ENCODE assay signal across 19 cellular contexts in the genomic region with DNA sequence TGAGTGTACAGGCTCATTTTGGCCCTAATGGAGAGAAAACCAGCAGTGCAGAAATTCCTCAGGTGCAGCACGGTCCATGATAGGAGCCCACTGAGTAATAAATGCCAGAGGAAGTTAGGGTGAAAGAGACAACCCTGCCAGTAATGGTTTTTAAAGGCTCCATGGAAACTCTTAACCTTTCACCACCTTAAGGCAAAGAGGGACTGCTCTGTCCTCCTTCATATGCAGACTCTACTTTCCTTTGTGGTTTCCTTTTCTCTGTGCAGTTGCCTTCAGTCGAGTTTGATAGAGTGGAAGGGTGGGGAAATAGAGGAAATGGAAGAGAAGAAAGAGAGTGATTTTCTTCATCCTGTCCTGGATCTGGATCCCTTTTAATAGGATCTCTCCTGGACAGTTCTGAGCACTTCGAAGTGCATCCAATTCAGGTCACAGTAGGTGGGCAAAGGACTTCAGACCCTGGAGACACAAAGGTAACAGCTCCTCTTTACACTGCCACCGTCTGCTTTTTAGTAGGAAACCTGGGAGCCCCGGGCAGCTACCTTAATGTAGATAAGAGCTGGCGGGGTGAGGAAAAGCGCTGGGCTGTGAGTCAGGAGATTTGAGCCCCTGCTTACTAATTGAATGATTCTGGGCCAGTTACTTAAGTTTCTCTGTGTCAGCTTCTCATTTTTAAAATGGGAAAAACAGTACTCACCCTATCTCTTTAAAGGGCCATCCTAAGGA.
DNase-seq lines count a peak whose midpoint lies in the region; ATAC-seq, FAIRE-seq and TF ChIP-seq lines count a peak whose summit lies in the region.
"Had no signal": no experiment of that assay in that cellular context is flagged by ENCODE, and none has a peak within 500 bp of the region (broad histone marks: within the 10 kb centered on the region; RNA-seq: fewer than 3 reads in every experiment).

No MANE protein-coding gene starts in this region.

- DNase-seq in ELF-1 (ENCODE audit: low read depth, low spot score) = peak; percentile 56
- DNase-seq in Karpas-422 = no peak
- DNase-seq in astrocyte (ENCODE audit: low read depth) = peak; percentile 6
- no peak for DNase-seq in omental fat pad (ENCODE audit: low spot score)
- no peak for DNase-seq in HTR-8/SVneo (ENCODE audit: insufficient read length, low spot score)
- no peak for DNase-seq in hypothalamus (lab: John Stamatoyannopoulos, UW)
- DNase-seq: activated gamma-delta T cell treated with Interleukin-2 at 50 U/mL for 16 hours; anterior cingulate cortex; DMS53; GM23248; heart right ventricle; naive thymus-derived CD8-positive, alpha-beta T cell; NCI-H2171 treated with DMSO at 0.1 percent for 48 hours; NCI-H748 treated with DMSO at 0.1 percent for 48 hours; T1000 had no signal

- no peak overlapping the region for H3K4me3 ChIP-seq in Karpas-422 (ENCODE audit: low read length)
- no peak overlapping the region for H3K4me3 ChIP-seq in astrocyte (ENCODE audit: insufficient read depth, low read depth, low read length)
- H3K4me3 ChIP-seq: GM23248, heart right ventricle, suprapubic skin had no signal

- H3K4me2 ChIP-seq in Karpas-422 (ENCODE audit: low read depth, low read length, poor library complexity, severe bottlenecking) (no peak overlapping the region), astrocyte (ENCODE audit: low read length) (no peak overlapping the region)

- no peaks in the 10 kb centered on the region for H4K20me1 ChIP-seq in Karpas-422 (ENCODE audit: insufficient read depth, low read depth, low read length)
- H4K20me1 ChIP-seq in astrocyte (ENCODE audit: insufficient read depth, low read length) = no peaks in the 10 kb centered on the region

- TF ChIP-seq CTCF in astrocyte (IDR thresholded peaks at IDR 0.05; ENCODE audit: insufficient read depth, low read depth, low read length) = no peak
- no peak for TF ChIP-seq CTCF in omental fat pad (IDR thresholded peaks at IDR 0.05)

- H3K27me3 ChIP-seq in Karpas-422 (ENCODE audit: low read length) (no peaks in the 10 kb centered on the region; the same call in 1 of the 2 replicates), astrocyte (ENCODE audit: insufficient read depth, low read length) (no peaks in the 10 kb centered on the region)
- H3K27me3 ChIP-seq: heart right ventricle, suprapubic skin had no signal

- H3K79me2 ChIP-seq in Karpas-422 (ENCODE audit: low read length) = no peaks in the 10 kb centered on the region
- H3K79me2 ChIP-seq in astrocyte (ENCODE audit: insufficient read depth, low read length) = no peaks in the 10 kb centered on the region

- H3K27ac ChIP-seq in Karpas-422 (ENCODE audit: low read length) = no peak overlapping the region
- H3K27ac ChIP-seq in astrocyte (ENCODE audit: low read depth, low read length) = no peak overlapping the region
- H3K27ac ChIP-seq: GM23248, heart right ventricle, HL-60, suprapubic skin had no signal

- H3K36me3 Mint-ChIP-seq in astrocyte (ENCODE audit: low read depth, unreplicated experiment) = no peaks in the 10 kb centered on the region
- H3K36me3 Mint-ChIP-seq: memory B cell; naive thymus-derived CD8-positive, alpha-beta T cell had no signal

- H3K9me3 Mint-ChIP-seq in astrocyte (ENCODE audit: unreplicated experiment) = peaks cover 4% of the 10 kb centered on the region
- H3K9me3 Mint-ChIP-seq: memory B cell had no signal

- H3K9me2 ChIP-seq in Karpas-422 (replicated peaks; ENCODE audit: insufficient read depth, low read length) = no peaks in the 10 kb centered on the region

- peaks cover 7% of the 10 kb centered on the region for H3K4me1 Mint-ChIP-seq in astrocyte (ENCODE audit: low read depth, unreplicated experiment)

- no peaks in the 10 kb centered on the region; the same call in 1 of the 2 replicates for H3K9me3 ChIP-seq in Karpas-422 (ENCODE audit: low read length)
- H3K9me3 ChIP-seq in astrocyte (ENCODE audit: insufficient read depth, low read depth, low read length) = no peaks in the 10 kb centered on the region
- H3K9me3 ChIP-seq: suprapubic skin had no signal

- H3K27me3 Mint-ChIP-seq in astrocyte (ENCODE audit: low read depth, unreplicated experiment) = peaks cover 2% of the 10 kb centered on the region

- FAIRE-seq in astrocyte (lab: Jason Lieb, UNC) (no peak), HTR-8/SVneo (lab: Jason Lieb, UNC) (no peak)

- H3K27ac Mint-ChIP-seq in astrocyte (ENCODE audit: unreplicated experiment) = no peak overlapping the region
- H3K27ac Mint-ChIP-seq: memory B cell had no signal

- H3K4me1 ChIP-seq in Karpas-422 (ENCODE audit: low read length) = peaks cover 42% of the 10 kb centered on the region
- no peaks in the 10 kb centered on the region for H3K4me1 ChIP-seq in astrocyte (ENCODE audit: insufficient read depth, low read length)
- H3K4me1 ChIP-seq: suprapubic skin had no signal

- H2AFZ ChIP-seq in Karpas-422 (ENCODE audit: low read length) = peak overlapping the region; percentile 32; the same call in 1 of the 2 replicates
- no peak overlapping the region for H2AFZ ChIP-seq in astrocyte (ENCODE audit: low read depth, low read length)
- H2AFZ ChIP-seq: GM23248 had no signal

- H3K9ac ChIP-seq in Karpas-422 (ENCODE audit: low read length) (no peak overlapping the region), astrocyte (ENCODE audit: low read length) (no peak overlapping the region)
- H3K9ac ChIP-seq: GM23248 had no signal

- ATAC-seq in omental fat pad (ENCODE audit: low FRiP score) (peak; percentile 65), HG02798 (IDR thresholded peaks at IDR 0.05; ENCODE audit: poor library complexity, unreplicated experiment) (no peak)
- ATAC-seq: heart right ventricle; naive thymus-derived CD8-positive, alpha-beta T cell had no signal

- no peak overlapping the region for H3K4me3 Mint-ChIP-seq in astrocyte (ENCODE audit: unreplicated experiment)
- H3K4me3 Mint-ChIP-seq: memory B cell had no signal

- no peaks in the 10 kb centered on the region; the same call in 1 of the 2 replicates for H3K36me3 ChIP-seq in Karpas-422 (ENCODE audit: insufficient read depth, low read length)
- H3K36me3 ChIP-seq in astrocyte (ENCODE audit: insufficient read depth, low read length) = no peaks in the 10 kb centered on the region
- H3K36me3 ChIP-seq: heart right ventricle, suprapubic skin had no signal

Comparison
In these comparisons a context has a peak if more than half of its experiments do, and no peak if none do; other contexts are left out.
1. DNase-seq: peak in ELF-1 (single experiment) and astrocyte (single experiment); none in Karpas-422 (single experiment), omental fat pad (single experiment), HTR-8/SVneo (single experiment) and hypothalamus (0 of 51).